23 cellular contexts compared by ENCODE assay signal in genomic region chr1:15295676-15296075, GRCh38. TPM values are rescaled to one million over a fixed set of nuclear protein-coding genes. Genes with fewer than 3 reads are reported as not detected.
"Had no signal": no experiment of that assay in that cellular context is flagged by ENCODE, and none has a peak within 500 bp of the region (broad histone marks: within the 10 kb centered on the region; RNA-seq: fewer than 3 reads in every experiment).

No MANE protein-coding gene starts in this region.

- DNase-seq: activated CD4-positive, alpha-beta memory T cell treated with anti-CD3 and anti-CD28 coated beads, Interleukin-2, amount 10 ng/mL, durations not matched to agents 7 days and 5 days; activated CD4-positive, alpha-beta T cell treated with anti-CD3 and anti-CD28 coated beads for 48 hours; activated CD8-positive, alpha-beta memory T cell treated with anti-CD3 and anti-CD28 coated beads, Interleukin-2, amount 10 ng/mL, durations not matched to agents 7 days and 5 days; activated gamma-delta T cell; activated naive CD4-positive, alpha-beta T cell treated with anti-CD3 and anti-CD28 coated beads, Interleukin-2, amount 50 U/mL, for 16 hours; activated naive CD8-positive, alpha-beta T cell treated with anti-CD3 and anti-CD28 coated beads, Interleukin-2, amount 50 U/mL, for 24 hours; activated T-cell treated with anti-CD3 and anti-CD28 coated beads for 4 hours; anterior cingulate cortex; body of pancreas; caudate nucleus; effector memory CD4-positive, alpha-beta T cell; kidney glomerular epithelial cell; left ventricle myocardium inferior; midbrain; ovary; psoas muscle; stimulated activated CD4-positive, alpha-beta T cell treated with anti-CD3 and anti-CD28 coated beads, Interleukin-4, amount 100 ng/mL, for 24 hours; SW 1271; T-helper 17 cell; tibial artery had no signal

- ATAC-seq: activated CD8-positive, alpha-beta memory T cell treated with anti-CD3 and anti-CD28 coated beads, Interleukin-2, amount 10 ng/mL, durations not matched to agents 7 days and 5 days; activated naive CD8-positive, alpha-beta T cell treated with anti-CD3 and anti-CD28 coated beads, Interleukin-2, amount 50 U/mL, for 24 hours; body of pancreas; psoas muscle; T-helper 17 cell had no signal

RNA-seq across cellular contexts. Expression of gene FHAD1, which starts 48.7 kb away (rescaled TPM):
- total RNA-seq: activated CD8-positive, alpha-beta memory T cell treated with anti-CD3 and anti-CD28 coated beads, Interleukin-2, amount 10 ng/mL, durations not matched to agents 7 days and 5 days; activated T-helper 1 cell treated with anti-CD3 and anti-CD28 coated beads, Interleukin-12 subunit alpha, Interleukin-12 subunit beta, Interleukin-2, Interleukin-4 antibody, amounts not matched to agents 30 ng/mL and 10 ng/mL and 1 ng/mL, durations not matched to agents 14 hours and 24 hours and 36 hours; left ventricle myocardium inferior; lung microvascular endothelial cell; right atrium auricular region; T-helper 17 cell had no signal
